ENCODE assay signal across 5 cellular contexts in the genomic region with DNA sequence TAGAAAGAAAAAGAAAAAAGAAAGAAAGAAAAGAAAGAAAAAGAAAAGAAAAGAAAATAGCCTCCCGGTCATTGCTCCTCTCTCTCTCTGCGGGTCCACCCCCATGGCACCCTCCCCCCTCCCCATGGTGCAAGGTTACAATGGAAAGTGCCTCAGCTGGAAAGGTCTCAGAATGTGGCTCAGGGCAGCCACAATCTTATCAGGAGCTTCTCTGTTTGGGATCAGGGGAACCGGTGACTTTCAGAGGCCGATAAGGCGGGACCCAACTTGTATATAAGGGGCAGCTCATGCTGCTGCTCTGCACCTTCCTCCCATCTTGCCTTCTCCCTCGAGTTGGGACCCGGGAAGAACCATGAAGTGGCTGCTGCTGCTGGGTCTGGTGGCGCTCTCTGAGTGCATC. TPM values are rescaled to one million over a fixed set of nuclear protein-coding genes. Genes with fewer than 3 reads are reported as not detected.
"Had no signal": no experiment of that assay in that cellular context is flagged by ENCODE, and none has a peak within 500 bp of the region (broad histone marks: within the 10 kb centered on the region; RNA-seq: fewer than 3 reads in every experiment).

A gene (plus strand): TSS at position 301 of the 400 bp plus-strand sequence. CDS start 52 bp downstream, at position 353.

RNA-seq across cellular contexts. Expression of the gene that starts here (rescaled TPM):
- total RNA-seq: H4, HepG2, HFFc6, HT1080 had no signal
- polyA plus RNA-seq: HepG2, IgD-negative memory B cell had no signal
